In the genomic region with DNA sequence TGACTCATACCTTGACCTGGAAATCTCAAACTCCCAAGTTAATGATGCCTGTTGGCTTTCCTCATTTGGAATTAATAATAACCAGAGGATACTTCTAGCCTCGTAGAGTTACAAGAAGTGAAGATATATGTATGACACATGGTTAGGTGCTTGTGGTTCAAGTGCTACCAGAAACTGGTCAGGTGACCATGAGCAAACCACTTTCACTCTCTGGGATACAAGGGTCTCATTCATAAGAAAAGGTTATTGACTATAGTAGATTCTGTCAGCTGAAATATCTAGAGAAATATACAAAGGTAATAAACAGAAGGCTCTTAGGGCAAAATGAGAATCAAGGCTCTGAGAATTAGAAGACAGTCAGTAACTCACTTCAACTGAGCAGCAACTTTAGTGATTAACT, we compare ENCODE assay signal across 18 cellular contexts.
DNase-seq lines count a peak whose midpoint lies in the region.
"Had no signal": no experiment of that assay in that cellular context is flagged by ENCODE, and none has a peak within 500 bp of the region (broad histone marks: within the 10 kb centered on the region; RNA-seq: fewer than 3 reads in every experiment).

No MANE protein-coding gene starts in this region.

- no peak overlapping the region for H2AK5ac ChIP-seq in mesenchymal stem cell (ENCODE audit: low read length, severe bottlenecking)

- H3K4ac ChIP-seq in mesenchymal stem cell (ENCODE audit: low read depth in 1 of 2, low read length in 2 of 2) = no peak overlapping the region

- H3K4me3 ChIP-seq in mesenchymal stem cell (ENCODE audit: insufficient read depth in 1 of 2, low read depth in 1 of 2, low read length in 2 of 2) = no peak overlapping the region
- H3K4me3 ChIP-seq: BLaER1 had no signal

- no peak overlapping the region for H2AFZ ChIP-seq in mesenchymal stem cell (ENCODE audit: low read depth, low read length)

- H3K14ac ChIP-seq in mesenchymal stem cell (ENCODE audit: low read length in 2 of 2) = no peak overlapping the region

- H2BK12ac ChIP-seq in mesenchymal stem cell (ENCODE audit: low read length in 2 of 2) = no peak overlapping the region

- no peak overlapping the region for H3K9ac ChIP-seq in mesenchymal stem cell (ENCODE audit: low read length)
- H3K9ac ChIP-seq: BLaER1 had no signal

- H3K4me3 Mint-ChIP-seq in activated naive CD4-positive, alpha-beta T cell treated with anti-CD3 and anti-CD28 coated beads, Interleukin-2, amount 10 ng/mL, durations not matched to agents 7 days and 5 days = no peak overlapping the region
- H3K4me3 Mint-ChIP-seq: CD14-positive monocyte; CD4-positive, alpha-beta memory T cell; CD4-positive, CD25-positive, alpha-beta regulatory T cell; CD8-positive, alpha-beta memory T cell had no signal

- no peaks in the 10 kb centered on the region for H3K27me3 Mint-ChIP-seq in activated naive CD4-positive, alpha-beta T cell treated with anti-CD3 and anti-CD28 coated beads, Interleukin-2, amount 10 ng/mL, durations not matched to agents 7 days and 5 days
- H3K27me3 Mint-ChIP-seq: CD4-positive, alpha-beta memory T cell; CD4-positive, CD25-positive, alpha-beta regulatory T cell; CD8-positive, alpha-beta memory T cell had no signal

- no peaks in the 10 kb centered on the region for H3K27me3 ChIP-seq in mesenchymal stem cell (ENCODE audit: control insufficient read depth in 1 of 2, insufficient read depth in 1 of 2, low read length in 2 of 2)
- H3K27me3 ChIP-seq: BE2C, BLaER1 had no signal

- H3K27ac Mint-ChIP-seq in activated naive CD4-positive, alpha-beta T cell treated with anti-CD3 and anti-CD28 coated beads, Interleukin-2, amount 10 ng/mL, durations not matched to agents 7 days and 5 days = no peak overlapping the region
- H3K27ac Mint-ChIP-seq: CD14-positive monocyte; CD4-positive, alpha-beta memory T cell; CD4-positive, CD25-positive, alpha-beta regulatory T cell; CD8-positive, alpha-beta memory T cell had no signal

- no peak overlapping the region for H3K23ac ChIP-seq in mesenchymal stem cell (ENCODE audit: low read length in 2 of 2)

- no peak overlapping the region for H3K18ac ChIP-seq in mesenchymal stem cell (ENCODE audit: low read depth in 1 of 2, low read length in 2 of 2)

- H3K36me3 Mint-ChIP-seq in activated naive CD4-positive, alpha-beta T cell treated with anti-CD3 and anti-CD28 coated beads, Interleukin-2, amount 10 ng/mL, durations not matched to agents 7 days and 5 days = no peaks in the 10 kb centered on the region
- H3K36me3 Mint-ChIP-seq: CD14-positive monocyte; CD4-positive, alpha-beta memory T cell; CD4-positive, CD25-positive, alpha-beta regulatory T cell; CD8-positive, alpha-beta memory T cell had no signal

- H3K4me1 Mint-ChIP-seq in activated naive CD4-positive, alpha-beta T cell treated with anti-CD3 and anti-CD28 coated beads, Interleukin-2, amount 10 ng/mL, durations not matched to agents 7 days and 5 days = no peaks in the 10 kb centered on the region
- H3K4me1 Mint-ChIP-seq: CD14-positive monocyte; CD4-positive, alpha-beta memory T cell; CD4-positive, CD25-positive, alpha-beta regulatory T cell; CD8-positive, alpha-beta memory T cell had no signal

- H3K79me1 ChIP-seq in mesenchymal stem cell (replicated peaks; ENCODE audit: low read length, poor library complexity, severe bottlenecking) = no peaks in the 10 kb centered on the region

- no peak overlapping the region for H2BK120ac ChIP-seq in mesenchymal stem cell (ENCODE audit: low read depth, low read length)

- no peaks in the 10 kb centered on the region for H3K4me1 ChIP-seq in mesenchymal stem cell (ENCODE audit: control insufficient read depth, insufficient read depth, low read depth, low read length)
- H3K4me1 ChIP-seq: BE2C, Caco-2 had no signal

- H2BK15ac ChIP-seq in mesenchymal stem cell (ENCODE audit: low read depth, poor library complexity, severe bottlenecking) = no peak overlapping the region

- H3K4me2 ChIP-seq in mesenchymal stem cell (ENCODE audit: low read length, poor library complexity, severe bottlenecking) = no peak overlapping the region
- H3K4me2 ChIP-seq: BLaER1 had no signal

- DNase-seq in RPMI7951 (ENCODE audit: low read depth) (peak; percentile 0), caudate nucleus (lab: John Stamatoyannopoulos, UW) (no peak), mesenchymal stem cell (no peak), HPDE6-E6E7 (ENCODE audit: extremely low spot score) (no peak)
- no peak for DNase-seq in activated naive CD4-positive, alpha-beta T cell treated with anti-CD3 and anti-CD28 coated beads, Interleukin-2, amount 10 ng/mL, durations not matched to agents 7 days and 5 days
- DNase-seq: 8988T; ACHN; BE2C; C1 segment of cervical spinal cord; Caco-2; Calu3; CD4-positive, alpha-beta memory T cell; CD4-positive, CD25-positive, alpha-beta regulatory T cell; CD8-positive, alpha-beta memory T cell; DMS79 treated with DMSO at 0.1 percent for 48 hours; GF-D8 had no signal

- H4K8ac ChIP-seq in mesenchymal stem cell (ENCODE audit: low read length) = no peak overlapping the region

- H4K91ac ChIP-seq in mesenchymal stem cell (ENCODE audit: low read length) = no peak overlapping the region

- H3K9me3 Mint-ChIP-seq in activated naive CD4-positive, alpha-beta T cell treated with anti-CD3 and anti-CD28 coated beads, Interleukin-2, amount 10 ng/mL, durations not matched to agents 7 days and 5 days = peaks cover 10% of the 10 kb centered on the region

- no peak overlapping the region for H2BK5ac ChIP-seq in mesenchymal stem cell (ENCODE audit: low read depth, low read length, poor library complexity, severe bottlenecking)

- no peaks in the 10 kb centered on the region for H3K36me3 ChIP-seq in mesenchymal stem cell (ENCODE audit: control insufficient read depth in 1 of 2, insufficient read depth in 2 of 2, low read depth in 1 of 2, low read length in 2 of 2)
- H3K36me3 ChIP-seq: BE2C, BLaER1 had no signal

- WGBS in mesenchymal stem cell = 33% methylated on average over 1 of the region's 1 CpG

- no peaks in the 10 kb centered on the region for H3K9me3 ChIP-seq in mesenchymal stem cell (ENCODE audit: control insufficient read depth, low read length)
- H3K9me3 ChIP-seq: BE2C, BLaER1, Caco-2 had no signal

- CTCF ChIA-PET in activated naive CD4-positive, alpha-beta T cell treated with anti-CD3 and anti-CD28 coated beads, Interleukin-2, amount 10 ng/mL, durations not matched to agents 7 days and 5 days (lab: Charles Lee) = no interaction called here

- H3K27ac ChIP-seq in caudate nucleus (ENCODE audit: low read depth, low read length) (peak overlapping the region; percentile 70), mesenchymal stem cell (ENCODE audit: low read length, poor library complexity, severe bottlenecking) (no peak overlapping the region)
- H3K27ac ChIP-seq: BLaER1 had no signal
